In genomic region chr18:50819027-50819726, GRCh38 we compare ENCODE assay signal across 9 cellular contexts. TPM values are rescaled to one million over a fixed set of nuclear protein-coding genes. Genes with fewer than 3 reads are reported as not detected.
A peak's percentile ranks its signal among the peaks of the same experiment; 100 is the strongest.
DNase-seq lines count a peak whose midpoint lies in the region; ATAC-seq and TF ChIP-seq lines count a peak whose summit lies in the region.
"Had no signal": no experiment of that assay in that cellular context is flagged by ENCODE, and none has a peak within 500 bp of the region (broad histone marks: within the 10 kb centered on the region; RNA-seq: fewer than 3 reads in every experiment).

No MANE protein-coding gene starts in this region.

- 14 to 17% methylated on average over 16 of the region's 16 CpGs for WGBS in aorta, 2 donors

- H3K4me3 ChIP-seq in DOHH2 (ENCODE audit: low read length) = peak overlapping the region; percentile 63
- peak overlapping the region; percentile 12 for H3K4me3 ChIP-seq in colonic mucosa
- H3K4me3 ChIP-seq in lower lobe of right lung = peak overlapping the region; percentile 30
- H3K4me3 ChIP-seq in aorta (ENCODE audit: low read length in 2 of 2) = peak overlapping the region; percentile 29 to 50

- H3K9ac ChIP-seq in colonic mucosa (ENCODE audit: low read depth in 2 of 2, low read length in 2 of 2) = peak overlapping the region in 1 of 2 donors; percentile 43

- H3F3A ChIP-seq in DOHH2 (ENCODE audit: control insufficient read depth, insufficient read depth) = no peaks in the 10 kb centered on the region

- peak overlapping the region; percentile 82 for H3K4me2 ChIP-seq in DOHH2 (ENCODE audit: low read length)

- intact Hi-C loops in colonic mucosa (cut with DNase I) = no loop called here
- intact Hi-C loops in lower lobe of right lung (cut with DNase I) = no loop called here
- intact Hi-C loops in aorta (cut with DNase I) = no loop called here

- H3K9me3 ChIP-seq in DOHH2 (ENCODE audit: control insufficient read depth, insufficient read depth, low read length) = no peaks in the 10 kb centered on the region
- no peaks in the 10 kb centered on the region for H3K9me3 ChIP-seq in colonic mucosa
- H3K9me3 ChIP-seq in lower lobe of right lung = no peaks in the 10 kb centered on the region
- no peaks in the 10 kb centered on the region for H3K9me3 ChIP-seq in aorta (ENCODE audit: control insufficient read depth, low read length)

- H3K36me3 ChIP-seq in DOHH2 (ENCODE audit: control insufficient read depth, low read length) (no peaks in the 10 kb centered on the region), colonic mucosa (no peaks in the 10 kb centered on the region), lower lobe of right lung (no peaks in the 10 kb centered on the region), aorta (ENCODE audit: control insufficient read depth in 1 of 2, insufficient read depth in 2 of 2, low read length in 1 of 2) (no peaks in the 10 kb centered on the region)

- TF ChIP-seq CTCF in DOHH2 (IDR thresholded peaks at IDR 0.05; ENCODE audit: low read depth, low read length, poor library complexity, severe bottlenecking) (no peak), colonic mucosa (IDR thresholded peaks at IDR 0.05) (no peak), lower lobe of right lung (IDR thresholded peaks at IDR 0.05) (no peak)

- DNase-seq in NCI-H146 treated with DMSO at 0.1 percent for 48 hours (lab: John Stamatoyannopoulos, UW; ENCODE audit: unreplicated experiment) (peak; percentile 90), colonic mucosa (peak; percentile 60), lower lobe of right lung (peak; percentile 55), aorta (peak in 1 of 2 donors; percentile 49), SHP77 treated with DMSO at 0.1 percent for 48 hours (lab: John Stamatoyannopoulos, UW) (no peak), GDM1 (lab: John Stamatoyannopoulos, UW) (no peak)

- H4K20me1 ChIP-seq in DOHH2 (ENCODE audit: control insufficient read depth, insufficient read depth, low read depth, low read length) = no peaks in the 10 kb centered on the region

- no peaks in the 10 kb centered on the region for H3K79me2 ChIP-seq in DOHH2 (ENCODE audit: control insufficient read depth, low read length)

- peaks cover 8% of the 10 kb centered on the region for H3K27me3 ChIP-seq in DOHH2 (ENCODE audit: control insufficient read depth, low read length)
- H3K27me3 ChIP-seq in colonic mucosa = no peaks in the 10 kb centered on the region
- H3K27me3 ChIP-seq in lower lobe of right lung (ENCODE audit: low read depth) = peaks cover 14% of the 10 kb centered on the region
- no peaks in the 10 kb centered on the region for H3K27me3 ChIP-seq in aorta (ENCODE audit: control insufficient read depth in 1 of 2, insufficient read depth in 2 of 2, low read length in 1 of 2)

- ATAC-seq in lower lobe of right lung (peak; percentile 52 to 70), aorta (ENCODE audit: low FRiP score) (peak; percentile 61), GM18907 (IDR thresholded peaks at IDR 0.05; ENCODE audit: unreplicated experiment) (no peak)

- peaks cover 40% of the 10 kb centered on the region for H3K4me1 ChIP-seq in DOHH2 (ENCODE audit: control insufficient read depth, low read length)
- peaks cover 9% of the 10 kb centered on the region for H3K4me1 ChIP-seq in colonic mucosa
- peaks cover 26% of the 10 kb centered on the region for H3K4me1 ChIP-seq in lower lobe of right lung
- H3K4me1 ChIP-seq in aorta (ENCODE audit: control insufficient read depth in 1 of 2, insufficient read depth in 2 of 2, low read length in 2 of 2) = no peaks in the 10 kb centered on the region

- H3K27ac ChIP-seq in DOHH2 (ENCODE audit: low read depth, low read length) (no peak overlapping the region), colonic mucosa (no peak overlapping the region), lower lobe of right lung (no peak overlapping the region), aorta (ENCODE audit: low read depth in 1 of 2, low read length in 2 of 2) (no peak overlapping the region)

- no peaks in the 10 kb centered on the region for H3K9me2 ChIP-seq in DOHH2 (replicated peaks; ENCODE audit: control insufficient read depth, low read length)

RNA-seq across cellular contexts. Expression of gene MRO, which starts 0.6 kb away (rescaled TPM):
- under 1 TPM; 0.05 to 0.21 TPM for total RNA-seq in colonic mucosa
- total RNA-seq in lower lobe of right lung = 0.44 TPM
- total RNA-seq in aorta = 1 to 10 TPM; 1.7 to 3.2 TPM
- 1 to 10 TPM in 1 of 2 donors, under 1 TPM in 1; 0.13 to 2.3 TPM for polyA plus RNA-seq in aorta
- total RNA-seq: pulmonary artery endothelial cell had no signal

RNA-seq across cellular contexts. Expression of gene ME2, which starts 59.7 kb away (rescaled TPM):
- total RNA-seq in colonic mucosa (10 to 100 TPM; 59.4 to 76.5 TPM), lower lobe of right lung (42.4 TPM), aorta (10 to 100 TPM; 35.2 TPM)
- polyA plus RNA-seq in aorta = 10 to 100 TPM; 13.5 to 41.3 TPM

Comparison
In these comparisons a context has a peak if more than half of its experiments do, and no peak if none do; other contexts are left out.
1. H3K4me3 ChIP-seq: peak in every context shown above with its lines; median percentile 63 in DOHH2; 40 in aorta; 30 in lower lobe of right lung; 12 in colonic mucosa.
2. DNase-seq: peak in NCI-H146 treated with DMSO at 0.1 percent for 48 hours (single experiment), colonic mucosa (single experiment) and lower lobe of right lung (single experiment); none in SHP77 treated with DMSO at 0.1 percent for 48 hours (single experiment) and GDM1 (single experiment).